ENCODE assay signal across 1 cellular context in the genomic region with DNA sequence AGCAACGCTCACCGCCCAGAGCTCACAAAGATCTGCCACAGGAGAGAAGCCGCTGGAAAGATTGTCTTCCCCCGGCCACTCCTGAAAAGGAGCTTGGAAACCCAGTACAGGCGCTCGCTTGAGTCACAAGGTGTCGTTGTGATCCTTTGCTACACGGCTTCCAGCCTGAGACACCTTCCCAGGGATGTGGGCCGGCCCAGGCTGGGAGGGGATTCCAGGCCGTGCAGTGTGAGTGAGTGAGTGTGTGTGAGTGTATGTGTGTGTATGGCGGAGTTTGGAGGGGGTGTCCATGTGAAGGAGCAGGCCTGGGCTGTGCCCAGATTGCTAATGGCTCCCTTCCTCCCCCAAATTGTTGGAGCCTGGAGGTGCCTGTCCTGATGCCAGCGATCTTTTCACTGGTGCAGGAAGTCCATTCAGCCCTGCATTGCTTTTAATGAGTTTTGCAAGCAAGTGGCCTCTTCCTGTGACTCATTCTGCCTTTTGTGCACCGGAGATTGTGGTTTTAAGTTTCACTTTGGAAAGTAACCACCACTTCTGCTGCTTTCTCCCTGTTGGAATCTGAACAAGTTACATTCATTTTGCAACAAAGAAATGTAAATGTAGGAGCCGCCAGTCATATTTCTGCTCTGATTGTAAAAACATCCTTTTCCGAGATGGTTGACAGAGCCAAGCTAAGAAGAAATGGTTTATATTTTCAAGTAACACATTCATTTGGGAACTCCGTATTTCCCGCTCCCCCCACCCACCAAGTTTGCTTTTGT.
TF ChIP-seq lines count a peak whose summit lies in the region.

No MANE protein-coding gene starts in this region.

TF ChIP-seq in HepG2, 621 proteins besides CTCF, POLR2A, EP300 and RAD21 (continued from another document and continues in another):
- TF ChIP-seq ZNF138 (CRISPR knock-in tag; IDR thresholded peaks at IDR 0.05; ENCODE audit: low read depth) (peak; percentile 10; the same call in 1 of the 2 replicates), SMARCE1 (IDR thresholded peaks at IDR 0.05; ENCODE audit: borderline replicate concordance) (no peak), ZNF598 (CRISPR knock-in tag; IDR thresholded peaks at IDR 0.05; ENCODE audit: borderline replicate concordance) (peak; percentile 88), ZNF615 (CRISPR knock-in tag; IDR thresholded peaks at IDR 0.05; ENCODE audit: borderline replicate concordance) (no peak), ZZZ3 (CRISPR knock-in tag; IDR thresholded peaks at IDR 0.05; ENCODE audit: borderline replicate concordance) (no peak), ZNF274 (CRISPR knock-in tag; IDR thresholded peaks at IDR 0.05) (peak; percentile 83), ZNF20 (CRISPR knock-in tag; IDR thresholded peaks at IDR 0.05) (no peak), ZNF224 (CRISPR knock-in tag; IDR thresholded peaks at IDR 0.05) (peak; percentile 79; the same call in 1 of the 2 replicates), KAT2B (IDR thresholded peaks at IDR 0.05; ENCODE audit: borderline replicate concordance, low read depth, low read length) (no peak), SP4 (CRISPR knock-in tag; IDR thresholded peaks at IDR 0.05) (peak; percentile 63), ZFP62 (CRISPR knock-in tag; IDR thresholded peaks at IDR 0.05) (no peak), CBX2 (IDR thresholded peaks at IDR 0.05; ENCODE audit: low read depth, low read length) (no peak), CBX2 (CRISPR knock-in tag; IDR thresholded peaks at IDR 0.05; ENCODE audit: low read depth) (no peak), SP5 (CRISPR knock-in tag; IDR thresholded peaks at IDR 0.05; ENCODE audit: borderline replicate concordance, low read depth) (no peak; the same call in 1 of the 2 replicates), ZBTB38 (CRISPR knock-in tag; IDR thresholded peaks at IDR 0.05) (peak; percentile 73), ZNF383 (CRISPR knock-in tag; IDR thresholded peaks at IDR 0.05; ENCODE audit: borderline replicate concordance) (no peak), ZNF235 (CRISPR knock-in tag; IDR thresholded peaks at IDR 0.05; ENCODE audit: borderline replicate concordance) (no peak), ZNF350 (CRISPR knock-in tag; IDR thresholded peaks at IDR 0.05; ENCODE audit: borderline replicate concordance, low read depth) (no peak; the same call in 1 of the 2 replicates), ISL2 (CRISPR knock-in tag; IDR thresholded peaks at IDR 0.05) (0 out of 2 replicates have a peak, but pooled peaks have one; percentile 44), HOXD1 (CRISPR knock-in tag; IDR thresholded peaks at IDR 0.05) (peak; percentile 34; the same call in 1 of the 2 replicates), GABPA (IDR thresholded peaks at IDR 0.05; ENCODE audit: low read depth, low read length) (no peak), GABPA (CRISPR knock-in tag; IDR thresholded peaks at IDR 0.05; ENCODE audit: low read depth) (peak; percentile 70; the same call in 1 of the 2 replicates), SMC3 (IDR thresholded peaks at IDR 0.05; ENCODE audit: low read length) (0 out of 2 replicates have a peak, but pooled peaks have one; percentile 8), ZNF530 (CRISPR knock-in tag; IDR thresholded peaks at IDR 0.05; ENCODE audit: low read depth) (no peak), ZFY (CRISPR knock-in tag; IDR thresholded peaks at IDR 0.05) (peak; percentile 63), ZFP37 (CRISPR knock-in tag; IDR thresholded peaks at IDR 0.05; ENCODE audit: borderline replicate concordance) (no peak), MED1 (CRISPR knock-in tag; IDR thresholded peaks at IDR 0.05) (peak; percentile 87), ZNF777 (CRISPR knock-in tag; IDR thresholded peaks at IDR 0.05) (no peak), PRMT3 (CRISPR knock-in tag; IDR thresholded peaks at IDR 0.05; ENCODE audit: borderline replicate concordance, low read depth) (no peak), TCF12 (IDR thresholded peaks at IDR 0.05) (no peak), TCF12 (CRISPR knock-in tag; IDR thresholded peaks at IDR 0.05) (no peak), CAMTA2 (CRISPR knock-in tag; IDR thresholded peaks at IDR 0.05; ENCODE audit: borderline replicate concordance) (no peak), NAIF1 (CRISPR knock-in tag; IDR thresholded peaks at IDR 0.05; ENCODE audit: borderline replicate concordance) (no peak), HOXA5 (CRISPR knock-in tag; IDR thresholded peaks at IDR 0.05) (peak; percentile 71), ZNF264 (CRISPR knock-in tag; IDR thresholded peaks at IDR 0.05) (0 out of 2 replicates have a peak, but pooled peaks have one; percentile 35)
- TF ChIP-seq, protein P1, sequence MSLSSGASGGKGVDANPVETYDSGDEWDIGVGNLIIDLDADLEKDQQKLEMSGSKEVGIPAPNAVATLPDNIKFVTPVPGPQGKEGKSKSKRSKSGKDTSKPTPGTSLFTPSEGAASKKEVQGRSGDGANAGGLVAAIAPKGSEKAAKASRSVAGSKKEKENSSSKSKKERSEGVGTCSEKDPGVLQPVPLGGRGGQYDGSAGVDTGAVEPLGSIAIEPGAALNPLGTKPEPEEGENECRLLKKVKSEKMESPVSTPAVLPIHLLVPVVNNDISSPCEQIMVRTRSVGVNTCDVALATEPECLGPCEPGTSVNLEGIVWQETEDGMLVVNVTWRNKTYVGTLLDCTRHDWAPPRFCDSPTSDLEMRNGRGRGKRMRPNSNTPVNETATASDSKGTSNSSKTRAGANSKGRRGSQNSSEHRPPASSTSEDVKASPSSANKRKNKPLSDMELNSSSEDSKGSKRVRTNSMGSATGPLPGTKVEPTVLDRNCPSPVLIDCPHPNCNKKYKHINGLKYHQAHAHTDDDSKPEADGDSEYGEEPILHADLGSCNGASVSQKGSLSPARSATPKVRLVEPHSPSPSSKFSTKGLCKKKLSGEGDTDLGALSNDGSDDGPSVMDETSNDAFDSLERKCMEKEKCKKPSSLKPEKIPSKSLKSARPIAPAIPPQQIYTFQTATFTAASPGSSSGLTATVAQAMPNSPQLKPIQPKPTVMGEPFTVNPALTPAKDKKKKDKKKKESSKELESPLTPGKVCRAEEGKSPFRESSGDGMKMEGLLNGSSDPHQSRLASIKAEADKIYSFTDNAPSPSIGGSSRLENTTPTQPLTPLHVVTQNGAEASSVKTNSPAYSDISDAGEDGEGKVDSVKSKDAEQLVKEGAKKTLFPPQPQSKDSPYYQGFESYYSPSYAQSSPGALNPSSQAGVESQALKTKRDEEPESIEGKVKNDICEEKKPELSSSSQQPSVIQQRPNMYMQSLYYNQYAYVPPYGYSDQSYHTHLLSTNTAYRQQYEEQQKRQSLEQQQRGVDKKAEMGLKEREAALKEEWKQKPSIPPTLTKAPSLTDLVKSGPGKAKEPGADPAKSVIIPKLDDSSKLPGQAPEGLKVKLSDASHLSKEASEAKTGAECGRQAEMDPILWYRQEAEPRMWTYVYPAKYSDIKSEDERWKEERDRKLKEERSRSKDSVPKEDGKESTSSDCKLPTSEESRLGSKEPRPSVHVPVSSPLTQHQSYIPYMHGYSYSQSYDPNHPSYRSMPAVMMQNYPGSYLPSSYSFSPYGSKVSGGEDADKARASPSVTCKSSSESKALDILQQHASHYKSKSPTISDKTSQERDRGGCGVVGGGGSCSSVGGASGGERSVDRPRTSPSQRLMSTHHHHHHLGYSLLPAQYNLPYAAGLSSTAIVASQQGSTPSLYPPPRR (CRISPR knock-in tag; IDR thresholded peaks at IDR 0.05; ENCODE audit: borderline replicate concordance): no peak; the same call in none of the 2 replicates
- TF ChIP-seq, protein P2, sequence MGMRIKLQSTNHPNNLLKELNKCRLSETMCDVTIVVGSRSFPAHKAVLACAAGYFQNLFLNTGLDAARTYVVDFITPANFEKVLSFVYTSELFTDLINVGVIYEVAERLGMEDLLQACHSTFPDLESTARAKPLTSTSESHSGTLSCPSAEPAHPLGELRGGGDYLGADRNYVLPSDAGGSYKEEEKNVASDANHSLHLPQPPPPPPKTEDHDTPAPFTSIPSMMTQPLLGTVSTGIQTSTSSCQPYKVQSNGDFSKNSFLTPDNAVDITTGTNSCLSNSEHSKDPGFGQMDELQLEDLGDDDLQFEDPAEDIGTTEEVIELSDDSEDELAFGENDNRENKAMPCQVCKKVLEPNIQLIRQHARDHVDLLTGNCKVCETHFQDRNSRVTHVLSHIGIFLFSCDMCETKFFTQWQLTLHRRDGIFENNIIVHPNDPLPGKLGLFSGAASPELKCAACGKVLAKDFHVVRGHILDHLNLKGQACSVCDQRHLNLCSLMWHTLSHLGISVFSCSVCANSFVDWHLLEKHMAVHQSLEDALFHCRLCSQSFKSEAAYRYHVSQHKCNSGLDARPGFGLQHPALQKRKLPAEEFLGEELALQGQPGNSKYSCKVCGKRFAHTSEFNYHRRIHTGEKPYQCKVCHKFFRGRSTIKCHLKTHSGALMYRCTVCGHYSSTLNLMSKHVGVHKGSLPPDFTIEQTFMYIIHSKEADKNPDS (CRISPR knock-in tag; IDR thresholded peaks at IDR 0.05): no peak
- TF ChIP-seq, protein P3, sequence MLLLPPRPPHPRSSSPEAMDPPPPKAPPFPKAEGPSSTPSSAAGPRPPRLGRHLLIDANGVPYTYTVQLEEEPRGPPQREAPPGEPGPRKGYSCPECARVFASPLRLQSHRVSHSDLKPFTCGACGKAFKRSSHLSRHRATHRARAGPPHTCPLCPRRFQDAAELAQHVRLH (CRISPR knock-in tag; IDR thresholded peaks at IDR 0.05; ENCODE audit: borderline replicate concordance, low read depth): no peak
- TF ChIP-seq, protein P4, sequence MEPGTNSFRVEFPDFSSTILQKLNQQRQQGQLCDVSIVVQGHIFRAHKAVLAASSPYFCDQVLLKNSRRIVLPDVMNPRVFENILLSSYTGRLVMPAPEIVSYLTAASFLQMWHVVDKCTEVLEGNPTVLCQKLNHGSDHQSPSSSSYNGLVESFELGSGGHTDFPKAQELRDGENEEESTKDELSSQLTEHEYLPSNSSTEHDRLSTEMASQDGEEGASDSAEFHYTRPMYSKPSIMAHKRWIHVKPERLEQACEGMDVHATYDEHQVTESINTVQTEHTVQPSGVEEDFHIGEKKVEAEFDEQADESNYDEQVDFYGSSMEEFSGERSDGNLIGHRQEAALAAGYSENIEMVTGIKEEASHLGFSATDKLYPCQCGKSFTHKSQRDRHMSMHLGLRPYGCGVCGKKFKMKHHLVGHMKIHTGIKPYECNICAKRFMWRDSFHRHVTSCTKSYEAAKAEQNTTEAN (CRISPR knock-in tag; conservative IDR thresholded peaks at IDR 0.05): peak; percentile 75
- TF ChIP-seq, protein P5, sequence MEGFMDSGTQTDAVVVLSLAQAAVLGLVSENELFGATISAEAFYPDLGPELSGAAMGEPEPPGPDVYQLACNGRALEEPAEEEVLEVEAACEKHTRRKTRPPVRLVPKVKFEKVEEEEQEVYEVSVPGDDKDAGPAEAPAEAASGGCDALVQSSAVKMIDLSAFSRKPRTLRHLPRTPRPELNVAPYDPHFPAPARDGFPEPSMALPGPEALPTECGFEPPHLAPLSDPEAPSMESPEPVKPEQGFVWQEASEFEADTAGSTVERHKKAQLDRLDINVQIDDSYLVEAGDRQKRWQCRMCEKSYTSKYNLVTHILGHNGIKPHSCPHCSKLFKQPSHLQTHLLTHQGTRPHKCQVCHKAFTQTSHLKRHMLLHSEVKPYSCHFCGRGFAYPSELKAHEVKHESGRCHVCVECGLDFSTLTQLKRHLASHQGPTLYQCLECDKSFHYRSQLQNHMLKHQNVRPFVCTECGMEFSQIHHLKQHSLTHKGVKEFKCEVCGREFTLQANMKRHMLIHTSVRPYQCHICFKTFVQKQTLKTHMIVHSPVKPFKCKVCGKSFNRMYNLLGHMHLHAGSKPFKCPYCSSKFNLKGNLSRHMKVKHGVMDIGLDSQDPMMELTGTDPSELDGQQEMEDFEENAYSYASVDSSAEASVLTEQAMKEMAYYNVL (CRISPR knock-in tag; IDR thresholded peaks at IDR 0.05; ENCODE audit: borderline replicate concordance): peak; percentile 65
- TF ChIP-seq, protein P6, sequence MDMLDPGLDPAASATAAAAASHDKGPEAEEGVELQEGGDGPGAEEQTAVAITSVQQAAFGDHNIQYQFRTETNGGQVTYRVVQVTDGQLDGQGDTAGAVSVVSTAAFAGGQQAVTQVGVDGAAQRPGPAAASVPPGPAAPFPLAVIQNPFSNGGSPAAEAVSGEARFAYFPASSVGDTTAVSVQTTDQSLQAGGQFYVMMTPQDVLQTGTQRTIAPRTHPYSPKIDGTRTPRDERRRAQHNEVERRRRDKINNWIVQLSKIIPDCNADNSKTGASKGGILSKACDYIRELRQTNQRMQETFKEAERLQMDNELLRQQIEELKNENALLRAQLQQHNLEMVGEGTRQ (IDR thresholded peaks at IDR 0.05; ENCODE audit: low read depth, low read length): no peak
- TF ChIP-seq, protein P6 (CRISPR knock-in tag; IDR thresholded peaks at IDR 0.05; ENCODE audit: borderline replicate concordance): no peak
- TF ChIP-seq, protein P7, sequence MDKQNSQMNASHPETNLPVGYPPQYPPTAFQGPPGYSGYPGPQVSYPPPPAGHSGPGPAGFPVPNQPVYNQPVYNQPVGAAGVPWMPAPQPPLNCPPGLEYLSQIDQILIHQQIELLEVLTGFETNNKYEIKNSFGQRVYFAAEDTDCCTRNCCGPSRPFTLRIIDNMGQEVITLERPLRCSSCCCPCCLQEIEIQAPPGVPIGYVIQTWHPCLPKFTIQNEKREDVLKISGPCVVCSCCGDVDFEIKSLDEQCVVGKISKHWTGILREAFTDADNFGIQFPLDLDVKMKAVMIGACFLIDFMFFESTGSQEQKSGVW (CRISPR knock-in tag; IDR thresholded peaks at IDR 0.05; ENCODE audit: borderline replicate concordance): no peak
- TF ChIP-seq, protein P8, sequence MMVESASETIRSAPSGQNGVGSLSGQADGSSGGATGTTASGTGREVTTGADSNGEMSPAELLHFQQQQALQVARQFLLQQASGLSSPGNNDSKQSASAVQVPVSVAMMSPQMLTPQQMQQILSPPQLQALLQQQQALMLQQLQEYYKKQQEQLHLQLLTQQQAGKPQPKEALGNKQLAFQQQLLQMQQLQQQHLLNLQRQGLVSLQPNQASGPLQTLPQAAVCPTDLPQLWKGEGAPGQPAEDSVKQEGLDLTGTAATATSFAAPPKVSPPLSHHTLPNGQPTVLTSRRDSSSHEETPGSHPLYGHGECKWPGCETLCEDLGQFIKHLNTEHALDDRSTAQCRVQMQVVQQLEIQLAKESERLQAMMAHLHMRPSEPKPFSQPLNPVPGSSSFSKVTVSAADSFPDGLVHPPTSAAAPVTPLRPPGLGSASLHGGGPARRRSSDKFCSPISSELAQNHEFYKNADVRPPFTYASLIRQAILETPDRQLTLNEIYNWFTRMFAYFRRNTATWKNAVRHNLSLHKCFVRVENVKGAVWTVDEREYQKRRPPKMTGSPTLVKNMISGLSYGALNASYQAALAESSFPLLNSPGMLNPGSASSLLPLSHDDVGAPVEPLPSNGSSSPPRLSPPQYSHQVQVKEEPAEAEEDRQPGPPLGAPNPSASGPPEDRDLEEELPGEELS (CRISPR knock-in tag; IDR thresholded peaks at IDR 0.05): peak; percentile 89
- TF ChIP-seq, protein P9, sequence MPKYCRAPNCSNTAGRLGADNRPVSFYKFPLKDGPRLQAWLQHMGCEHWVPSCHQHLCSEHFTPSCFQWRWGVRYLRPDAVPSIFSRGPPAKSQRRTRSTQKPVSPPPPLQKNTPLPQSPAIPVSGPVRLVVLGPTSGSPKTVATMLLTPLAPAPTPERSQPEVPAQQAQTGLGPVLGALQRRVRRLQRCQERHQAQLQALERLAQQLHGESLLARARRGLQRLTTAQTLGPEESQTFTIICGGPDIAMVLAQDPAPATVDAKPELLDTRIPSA (CRISPR knock-in tag; IDR thresholded peaks at IDR 0.05; ENCODE audit: borderline replicate concordance): no peak
- TF ChIP-seq, protein P10, sequence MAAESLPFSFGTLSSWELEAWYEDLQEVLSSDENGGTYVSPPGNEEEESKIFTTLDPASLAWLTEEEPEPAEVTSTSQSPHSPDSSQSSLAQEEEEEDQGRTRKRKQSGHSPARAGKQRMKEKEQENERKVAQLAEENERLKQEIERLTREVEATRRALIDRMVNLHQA (CRISPR knock-in tag; IDR thresholded peaks at IDR 0.05): no peak
